16 cellular contexts compared by ENCODE assay signal in genomic region chr4:172666711-172667368, GRCh38.
DNase-seq lines count a peak whose midpoint lies in the region; ATAC-seq, FAIRE-seq and TF ChIP-seq lines count a peak whose summit lies in the region.
"Had no signal": no experiment of that assay in that cellular context is flagged by ENCODE, and none has a peak within 500 bp of the region (broad histone marks: within the 10 kb centered on the region; RNA-seq: fewer than 3 reads in every experiment).

No MANE protein-coding gene starts in this region.

- ATAC-seq in HG02981 (IDR thresholded peaks at IDR 0.05; ENCODE audit: unreplicated experiment): no peak
- ATAC-seq: Panc1 had no signal

- no peak for TF ChIP-seq POLR2A in GM12892 (IDR thresholded peaks at IDR 0.05; ENCODE audit: low read depth, low read length)

- FAIRE-seq in GM12892 (lab: Jason Lieb, UNC): no peak
- FAIRE-seq: urothelium cell line had no signal

- DNase-seq in ELF-1 (ENCODE audit: low read depth, low spot score) (peak; percentile 20), HT1080 (ENCODE audit: low read depth) (peak; percentile 54), astrocyte of the hippocampus (ENCODE audit: low read depth, low spot score) (peak; percentile 25), iPS DF 19.7 (ENCODE audit: low read depth, low spot score) (peak; percentile 7), GM12892 (ENCODE audit: insufficient read length) (no peak), NCI-H82 (lab: John Stamatoyannopoulos, UW) (no peak), AML-193 (lab: John Stamatoyannopoulos, UW) (no peak)
- DNase-seq: activated CD4-positive, alpha-beta T cell treated with anti-CD3 and anti-CD28 coated beads for 48 hours; activated T-cell treated with anti-CD3 and anti-CD28 coated beads, Interleukin-2, amount 50 U/mL, for 1 hour; NCI-H1105; sigmoid colon; stimulated activated naive CD4-positive, alpha-beta T cell treated with Interleukin-2 at 50 U/mL for 16 hours; T-helper 1 cell had no signal

Comparison
In these comparisons a context has a peak if more than half of its experiments do, and no peak if none do; other contexts are left out.
1. DNase-seq: peak in ELF-1 (single experiment), HT1080 (single experiment), astrocyte of the hippocampus (single experiment) and iPS DF 19.7 (single experiment); none in GM12892 (single experiment), NCI-H82 (single experiment) and AML-193 (0 of 2).